ENCODE assay signal across 17 cellular contexts in genomic region chr9:107293555-107294085, GRCh38. TPM values are rescaled to one million over a fixed set of nuclear protein-coding genes. Genes with fewer than 3 reads are reported as not detected.
A peak's percentile ranks its signal among the peaks of the same experiment; 100 is the strongest.
DNase-seq lines count a peak whose midpoint lies in the region; ATAC-seq, FAIRE-seq and TF ChIP-seq lines count a peak whose summit lies in the region.
"Had no signal": no experiment of that assay in that cellular context is flagged by ENCODE, and none has a peak within 500 bp of the region (broad histone marks: within the 10 kb centered on the region; RNA-seq: fewer than 3 reads in every experiment).

No MANE protein-coding gene starts in this region.

- H3K79me2 ChIP-seq in GM23338 (replicated peaks; ENCODE audit: insufficient read depth) (peaks cover 100% of the 10 kb centered on the region), K562 (ENCODE audit: control insufficient read depth, insufficient read depth, low read length) (peaks cover 100% of the 10 kb centered on the region)

- peaks cover 9% of the 10 kb centered on the region for H3K9me1 ChIP-seq in K562 (ENCODE audit: control insufficient read depth, insufficient read depth, low read length)

- H3K4me1 ChIP-seq in CD4-positive, CD25-positive, alpha-beta regulatory T cell (ENCODE audit: control insufficient read depth, insufficient read depth, low read length, poor library complexity, severe bottlenecking), result peaks cover 30% of the 10 kb centered on the region
- peaks cover 65% of the 10 kb centered on the region for H3K4me1 ChIP-seq in GM23338 (ENCODE audit: insufficient read depth)
- peaks cover 0 to 22% of the 10 kb centered on the region in 2 experiments; a peak in 3 of 5 replicates for H3K4me1 ChIP-seq in K562 (replicated peaks in 1 of 2; ENCODE audit: control insufficient read depth in 2 of 2, insufficient read depth in 2 of 2, low read length in 2 of 2)
- peaks cover 56% of the 10 kb centered on the region for H3K4me1 ChIP-seq in psoas muscle

- peak overlapping the region; percentile 26 for H3K4me3 ChIP-seq in CD4-positive, CD25-positive, alpha-beta regulatory T cell (ENCODE audit: low read depth, low read length)
- H3K4me3 ChIP-seq in GM23338, result no peak overlapping the region
- no peak overlapping the region for H3K4me3 ChIP-seq in K562
- peak overlapping the region; percentile 56 for H3K4me3 ChIP-seq in psoas muscle
- H3K4me3 ChIP-seq: SK-N-MC had no signal

- no peak overlapping the region for H3K4me3 Mint-ChIP-seq in CD4-positive, CD25-positive, alpha-beta regulatory T cell
- no peak overlapping the region for H3K4me3 Mint-ChIP-seq in GM23338
- H3K4me3 Mint-ChIP-seq: H9 had no signal

- H3K27me3 ChIP-seq in CD4-positive, CD25-positive, alpha-beta regulatory T cell (ENCODE audit: control insufficient read depth, insufficient read depth, low read length), result no peaks in the 10 kb centered on the region
- H3K27me3 ChIP-seq in GM23338 (ENCODE audit: insufficient read depth), result no peaks in the 10 kb centered on the region
- no peaks in the 10 kb centered on the region for H3K27me3 ChIP-seq in K562 (ENCODE audit: control insufficient read depth in 2 of 2, insufficient read depth in 2 of 2, low read length in 2 of 2)
- no peaks in the 10 kb centered on the region for H3K27me3 ChIP-seq in psoas muscle (ENCODE audit: insufficient read depth in 3 of 3, low read length in 2 of 3)

- ATAC-seq in CD4-positive, CD25-positive, alpha-beta regulatory T cell (ENCODE audit: low read depth in 2 of 2), result no peak
- no peak for ATAC-seq in GM23338
- ATAC-seq in K562, result 0 out of 3 replicates have a peak, but pooled peaks have one; percentile 8
- ATAC-seq in psoas muscle, result peak; percentile 62 to 89 (median 85)

- H3K9me2 ChIP-seq in GM23338 (ENCODE audit: insufficient read depth), result no peaks in the 10 kb centered on the region

- no peak overlapping the region for H3K27ac ChIP-seq in CD4-positive, CD25-positive, alpha-beta regulatory T cell (ENCODE audit: insufficient read depth, low read length, poor library complexity, severe bottlenecking)
- H3K27ac ChIP-seq in GM23338 (ENCODE audit: low read depth) (no peak overlapping the region), K562 (ENCODE audit: extremely low read depth, low read depth, low read length) (no peak overlapping the region), psoas muscle (peak overlapping the region; percentile 90)
- H3K27ac ChIP-seq: C4-2B, SK-N-MC had no signal

- DNase-seq in CD4-positive, CD25-positive, alpha-beta regulatory T cell, result no peak
- DNase-seq in GM23338 (ENCODE audit: low spot score), result no peak
- no peak for DNase-seq in K562 (ENCODE audit: extremely low read depth in 1 of 4, low spot score in 3 of 4)
- DNase-seq in psoas muscle, result no peak
- no peak for DNase-seq in RPMI8226
- no peak for DNase-seq in GM12892 (ENCODE audit: insufficient read length)
- DNase-seq in activated CD4-positive, CD25-positive, alpha-beta regulatory T cell (lab: John Stamatoyannopoulos, UW), result no peak
- DNase-seq: COR-L47, EL, H9, IMR-90, NCI-H2029, NCI-H510A, NCI-H774 had no signal

- H3K36me3 Mint-ChIP-seq in CD4-positive, CD25-positive, alpha-beta regulatory T cell, result no peaks in the 10 kb centered on the region
- H3K36me3 Mint-ChIP-seq in GM23338 (ENCODE audit: low read depth), result no peaks in the 10 kb centered on the region; the same call in 2 of the 3 replicates

- no peak overlapping the region for H3K27ac Mint-ChIP-seq in CD4-positive, CD25-positive, alpha-beta regulatory T cell
- no peak overlapping the region for H3K27ac Mint-ChIP-seq in GM23338

- no peak overlapping the region for H3K9ac ChIP-seq in K562 (ENCODE audit: insufficient read depth in 1 of 2, low read depth in 2 of 2, low read length in 2 of 2)

- H3F3A ChIP-seq in GM23338 (replicated peaks; ENCODE audit: low read depth), result no peaks in the 10 kb centered on the region

- CTCF ChIA-PET in K562 (lab: Yijun Ruan, JAX; ENCODE audit: low intra/inter-chr PET ratio), result no interaction called here

- H3K4me2 ChIP-seq in GM23338 (0 out of 2 replicates have a peak overlapping the region, but pooled peaks have one; percentile 3), K562 (ENCODE audit: insufficient read depth, low read length) (no peak overlapping the region)

- H2AFZ ChIP-seq in GM23338 (no peak overlapping the region), K562 (ENCODE audit: low read depth, low read length) (no peak overlapping the region)

- H3K36me3 ChIP-seq in CD4-positive, CD25-positive, alpha-beta regulatory T cell (ENCODE audit: control insufficient read depth, insufficient read depth, low read length), result no peaks in the 10 kb centered on the region
- H3K36me3 ChIP-seq in GM23338 (ENCODE audit: insufficient read depth) (no peaks in the 10 kb centered on the region), K562 (ENCODE audit: control insufficient read depth, insufficient read depth, low read length) (peaks cover 38% of the 10 kb centered on the region), psoas muscle (ENCODE audit: insufficient read depth in 1 of 2, low read depth in 1 of 2) (no peaks in the 10 kb centered on the region)

- H4K20me1 ChIP-seq in GM23338 (replicated peaks; ENCODE audit: insufficient read depth) (peaks cover 83% of the 10 kb centered on the region), K562 (replicated peaks; ENCODE audit: control insufficient read depth, insufficient read depth, low read length) (peaks cover 43% of the 10 kb centered on the region)

- H3K4me1 Mint-ChIP-seq in CD4-positive, CD25-positive, alpha-beta regulatory T cell, result peaks cover 53 to 82% (median 70%) of the 10 kb centered on the region in 4 donors
- peaks cover 55% of the 10 kb centered on the region for H3K4me1 Mint-ChIP-seq in GM23338

- WGBS in K562 (ENCODE audit: insufficient coverage, low coverage, missing lambda C conversion rate), result 80% methylated on average over 6 of the region's 6 CpGs
- 42 to 69% (median 50%) methylated on average over 6 of the region's 6 CpGs for WGBS in psoas muscle, 3 donors

- no peaks in the 10 kb centered on the region for H3K9me3 ChIP-seq in CD4-positive, CD25-positive, alpha-beta regulatory T cell (ENCODE audit: control insufficient read depth in 2 of 2, low read length in 2 of 2)
- no peaks in the 10 kb centered on the region for H3K9me3 ChIP-seq in K562 (replicated peaks; ENCODE audit: control insufficient read depth, insufficient read depth, low read depth, low read length)
- H3K9me3 ChIP-seq in psoas muscle, result no peaks in the 10 kb centered on the region

- in situ Hi-C loops in K562 (cut with MboI), result no loop called here

- no peaks in the 10 kb centered on the region for H3K27me3 Mint-ChIP-seq in CD4-positive, CD25-positive, alpha-beta regulatory T cell
- H3K27me3 Mint-ChIP-seq in GM23338 (ENCODE audit: insufficient read depth, low read depth, poor library complexity), result peaks cover 4% of the 10 kb centered on the region

- FAIRE-seq in K562 (lab: Jason Lieb, UNC), result no peak
- FAIRE-seq in GM12892 (lab: Jason Lieb, UNC), result no peak
- FAIRE-seq: GM19239 had no signal

- TF ChIP-seq RAD21 in K562 (CRISPR knock-in tag; conservative IDR thresholded peaks at IDR 0.05 in 1 of 2, IDR thresholded peaks at IDR 0.05 in 1 of 2), result no peak

- TF ChIP-seq CTCF in GM23338 (conservative IDR thresholded peaks at IDR 0.05; ENCODE audit: low read depth in 2 of 2), result no peak
- TF ChIP-seq CTCF in K562 (IDR thresholded peaks at IDR 0.05 in 2 of 3, conservative IDR thresholded peaks at IDR 0.05 in 1 of 3; ENCODE audit: insufficient read depth in 2 of 3, low read depth in 1 of 3, low read length in 3 of 3), result no peak
- no peak for TF ChIP-seq CTCF in psoas muscle (IDR thresholded peaks at IDR 0.05)

- intact Hi-C loops in K562 (cut with micrococcal nuclease), result no loop called here
- intact Hi-C loops in psoas muscle (cut with DNase I), result no loop called here

- H3K9me3 Mint-ChIP-seq in CD4-positive, CD25-positive, alpha-beta regulatory T cell, result peaks cover 0 to 1% (median 0%) of the 10 kb centered on the region in 7 donors
- no peaks in the 10 kb centered on the region for H3K9me3 Mint-ChIP-seq in GM23338
- H3K9me3 Mint-ChIP-seq: H9 had no signal

- no TSS peak for BruUV-seq in K562 (replicated peaks; lab: Mats Ljungman, UMichigan)

- no peak for TF ChIP-seq EP300 in K562 (IDR thresholded peaks at IDR 0.05; ENCODE audit: low read length)

- no peak for TF ChIP-seq POLR2A in K562 (conservative IDR thresholded peaks at IDR 0.05)
- no peak for TF ChIP-seq POLR2A in GM12892 (IDR thresholded peaks at IDR 0.05; ENCODE audit: low read depth, low read length)

- POLR2A ChIA-PET in K562 (lab: Yijun Ruan, JAX), result interaction anchor here (2.6 kb wide), 1 partner anchor 10 kb away, joined by 11 read pairs; the partner anchor contains the start of gene RAD23B

TF ChIP-seq in K562, 482 proteins besides CTCF, POLR2A, EP300 and RAD21 (continues in another document):
- no peak for TF ChIP-seq ZNF232 (CRISPR knock-in tag; IDR thresholded peaks at IDR 0.05)

RNA-seq across cellular contexts. Expression of gene RAD23B, which starts 10.5 kb away (rescaled TPM):
- 65.4 TPM for total RNA-seq in CD4-positive, CD25-positive, alpha-beta regulatory T cell
- polyA plus RNA-seq in CD4-positive, CD25-positive, alpha-beta regulatory T cell, result 10 to 100 TPM in 3 of 4 donors, 1 to 10 TPM in 1; 8.9 to 25.2 (median 15.1) TPM
- total RNA-seq in GM23338 (2014; rRNA removed; shearing (Covaris generic)), result 117 and 137 TPM in 2 replicates
- polyA plus RNA-seq in GM23338 (2016; fragmentation: Nextera tagmentation; extraction: Ambion mirVana) (31.1 and 33.1 TPM in 2 replicates), K562 (2011; rRNA removed) (128 and 165 TPM in 2 replicates), K562 (2014; fragmentation: Illumina TruSeq; extraction: Trizol) (141 and 184 TPM in 2 replicates), K562 (2014; fragmentation: Nextera tagmentation; extraction: Ambion mirVana) (10 to 100 TPM; 14.5 to 30.4 TPM), K562 (2014; rRNA removed) (86.3 and 86.9 TPM in 2 replicates), psoas muscle (100 to 1,000 TPM; 126 to 283 (median 135) TPM)
- 35.9 and 44.5 TPM in 2 replicates for total RNA-seq in K562 (2011; cell fraction: chromatin; rRNA removed; ENCODE audit: low replicate concordance)
- 23.2 and 23.3 TPM in 2 replicates for total RNA-seq in K562 (2011; cell fraction: nucleolus; rRNA removed)
- total RNA-seq in K562 (2011; cell fraction: nucleoplasm; rRNA removed), result 33.0 and 46.1 TPM in 2 replicates
- total RNA-seq in K562 (2014; rRNA removed) (43.9 and 47.6 TPM in 2 replicates), K562 (2014; rRNA removed; fragmentation: Illumina TruSeq; extraction: Trizol) (133 and 144 TPM in 2 replicates), K562 (2015; rRNA removed; fragmentation: Illumina TruSeq; extraction: Trizol) (108 and 114 TPM in 2 replicates), K562 (2021) (129 and 134 TPM in 2 replicates), psoas muscle (100 to 1,000 TPM; 175 to 258 (median 233) TPM)
- 87.8 and 95.1 TPM in 2 replicates for polyA plus RNA-seq in K562 (2011; cell fraction: cytosol; rRNA removed)
- 40.4 and 42.4 TPM in 2 replicates for polyA plus RNA-seq in K562 (2011; cell fraction: nucleus; rRNA removed)
- polyA plus RNA-seq in K562 (2012), result 61.4 and 102 TPM in 2 replicates
- 139 and 204 TPM in 2 replicates for polyA minus RNA-seq in K562 (2011; rRNA and poly(A)+ RNA removed)
- 116 and 172 TPM in 2 replicates for polyA minus RNA-seq in K562 (2011; cell fraction: cytosol; rRNA and poly(A)+ RNA removed)
- polyA minus RNA-seq in K562 (2011; cell fraction: nucleus; rRNA and poly(A)+ RNA removed), result 19.4 and 33.5 TPM in 2 replicates
- polyA plus RNA-seq in GM12892 (2012; ENCODE audit: missing spikeins), result 76.7 TPM

Comparison
In these comparisons a context has a peak if more than half of its experiments do, and no peak if none do; other contexts are left out.
1. ATAC-seq: peak in K562 (single experiment) and psoas muscle (4 of 4); none in CD4-positive, CD25-positive, alpha-beta regulatory T cell (0 of 2) and GM23338 (single experiment).
2. H3K4me3 ChIP-seq: peak in CD4-positive, CD25-positive, alpha-beta regulatory T cell (single experiment) and psoas muscle (single experiment); none in GM23338 (single experiment) and K562 (single experiment).